ENCODE assay signal across 23 cellular contexts in genomic region chr3:196003611-196004010, GRCh38.
"Had no signal": no experiment of that assay in that cellular context is flagged by ENCODE, and none has a peak within 500 bp of the region (broad histone marks: within the 10 kb centered on the region; RNA-seq: fewer than 3 reads in every experiment).

No MANE protein-coding gene starts in this region.

- H3K36me3 ChIP-seq: SJSA1 had no signal

- H3K4me1 ChIP-seq: SJSA1 had no signal

- H3K9me3 Mint-ChIP-seq: IgD-negative memory B cell had no signal

- H3K27ac Mint-ChIP-seq: IgD-negative memory B cell had no signal

- H3K27ac ChIP-seq: HL-60, KMS-11, SJSA1, SK-N-MC had no signal

- H3K4me3 Mint-ChIP-seq: IgD-negative memory B cell had no signal

- H3K4me3 ChIP-seq: K562, SJSA1, SK-N-MC had no signal

- ATAC-seq: K562 had no signal

- DNase-seq: Kasumi-1, MM.1S, NCI-H1092 treated with DMSO at 0.1 percent for 48 hours, NCI-H1436, NCI-H187, NCI-H2029, NCI-H2081 treated with DMSO at 0.1 percent for 48 hours, NCI-H2171, NCI-H226, NCI-H446, NCI-H510A, NCI-H524 treated with DMSO at 0.1 percent for 48 hours, NCI-H69, NCI-H774, Right ventricle myocardium superior, RPMI8226, SIG-M5 had no signal

- H3K9me3 ChIP-seq: SJSA1 had no signal
